8 cellular contexts compared by ENCODE assay signal in the genomic region with DNA sequence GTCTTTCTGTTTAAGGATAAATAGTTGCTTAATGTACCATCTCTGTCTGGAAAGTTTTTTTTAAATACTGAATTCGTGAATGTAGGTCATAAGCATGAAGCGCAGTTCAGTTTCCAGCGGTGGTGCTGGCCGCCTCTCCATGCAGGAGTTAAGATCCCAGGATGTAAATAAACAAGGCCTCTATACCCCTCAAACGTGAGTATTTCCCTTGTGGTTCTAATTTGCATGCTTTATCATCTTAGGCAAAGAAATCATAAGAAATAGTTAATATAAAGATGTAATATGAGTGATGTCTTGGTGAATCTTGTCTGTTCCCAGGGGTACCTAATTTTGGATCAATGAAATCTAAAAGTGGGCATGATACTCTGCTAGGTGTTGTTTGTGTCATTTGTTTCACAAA. TPM values are rescaled to one million over a fixed set of nuclear protein-coding genes. Genes with fewer than 3 reads are reported as not detected.
DNase-seq lines count a peak whose midpoint lies in the region; ATAC-seq, FAIRE-seq and TF ChIP-seq lines count a peak whose summit lies in the region.
"Had no signal": no experiment of that assay in that cellular context is flagged by ENCODE, and none has a peak within 500 bp of the region (broad histone marks: within the 10 kb centered on the region; RNA-seq: fewer than 3 reads in every experiment).

No MANE protein-coding gene starts in this region.

- TF ChIP-seq CTCF in Loucy (conservative IDR thresholded peaks at IDR 0.05; ENCODE audit: low read length) (no peak), K562 (IDR thresholded peaks at IDR 0.05 in 2 of 3, conservative IDR thresholded peaks at IDR 0.05 in 1 of 3; ENCODE audit: insufficient read depth in 2 of 3, low read depth in 1 of 3, low read length in 3 of 3) (no peak), natural killer cell (IDR thresholded peaks at IDR 0.05) (no peak), Peyer's patch (IDR thresholded peaks at IDR 0.05) (no peak)

- H3K9ac ChIP-seq in ES-I3 (ENCODE audit: low read depth, low read length) = peak overlapping the region; percentile 96; the same call in 1 of the 2 replicates
- peak overlapping the region; percentile 94 for H3K9ac ChIP-seq in Loucy (ENCODE audit: low read depth, low read length, poor library complexity, severe bottlenecking)
- H3K9ac ChIP-seq in K562 (ENCODE audit: insufficient read depth in 1 of 2, low read depth in 2 of 2, low read length in 2 of 2) = peak overlapping the region; percentile 57 to 96; a peak in 3 of 4 replicates

- H3K4me3 Mint-ChIP-seq in natural killer cell = peak overlapping the region; percentile 98

- peaks cover 27% of the 10 kb centered on the region for H4K20me1 ChIP-seq in Loucy (ENCODE audit: insufficient read depth, low read length, poor library complexity, severe bottlenecking)
- H4K20me1 ChIP-seq in K562 (replicated peaks; ENCODE audit: control insufficient read depth, insufficient read depth, low read length) = no peaks in the 10 kb centered on the region

- H3K27me3 Mint-ChIP-seq in natural killer cell (ENCODE audit: low read depth in 2 of 2) = no peaks in the 10 kb centered on the region

- H3K79me2 ChIP-seq in Loucy (ENCODE audit: insufficient read depth, low read length) (peaks cover 94% of the 10 kb centered on the region), K562 (ENCODE audit: control insufficient read depth, insufficient read depth, low read length) (peaks cover 72% of the 10 kb centered on the region)

- H3K4me1 Mint-ChIP-seq in natural killer cell = peaks cover 39 to 42% of the 10 kb centered on the region in 2 donors

- no peaks in the 10 kb centered on the region for H3K9me1 ChIP-seq in K562 (ENCODE audit: control insufficient read depth, insufficient read depth, low read length)

- no peak for TF ChIP-seq POLR2A in K562 (conservative IDR thresholded peaks at IDR 0.05)
- no peak for TF ChIP-seq POLR2A in Peyer's patch (IDR thresholded peaks at IDR 0.05)

- DNase-seq in K562 (ENCODE audit: extremely low read depth in 1 of 4, low spot score in 3 of 4) = peak in 2 of 4 experiments; percentile 15 to 26
- no peak for DNase-seq in natural killer cell
- DNase-seq in Peyer's patch = no peak
- DNase-seq: left lung had no signal

- TF ChIP-seq RAD21 in K562 (CRISPR knock-in tag; conservative IDR thresholded peaks at IDR 0.05 in 1 of 2, IDR thresholded peaks at IDR 0.05 in 1 of 2) = no peak

- H3K27me3 ChIP-seq in Loucy (ENCODE audit: insufficient read depth, low read length, poor library complexity, severe bottlenecking) = no peaks in the 10 kb centered on the region
- no peaks in the 10 kb centered on the region for H3K27me3 ChIP-seq in K562 (ENCODE audit: control insufficient read depth in 2 of 2, insufficient read depth in 2 of 2, low read length in 2 of 2)
- no peaks in the 10 kb centered on the region for H3K27me3 ChIP-seq in Peyer's patch
- H3K27me3 ChIP-seq: left lung had no signal

- no peak for FAIRE-seq in K562 (lab: Jason Lieb, UNC)

- H3K36me3 ChIP-seq in ES-I3 (ENCODE audit: insufficient read depth, low read length) (peaks cover 6% of the 10 kb centered on the region; the same call in 1 of the 2 replicates), Loucy (ENCODE audit: insufficient read depth, low read length) (peaks cover 28% of the 10 kb centered on the region), K562 (ENCODE audit: control insufficient read depth, insufficient read depth, low read length) (peaks cover 34% of the 10 kb centered on the region), Peyer's patch (no peaks in the 10 kb centered on the region)
- H3K36me3 ChIP-seq: left lung had no signal

- intact Hi-C loops in K562 (cut with micrococcal nuclease) (loop anchor here (5.0 kb wide), 1 partner anchor 84 kb away; a partner anchor contains a TSS), natural killer cell (cut with micrococcal nuclease) (no loop called here)

- H3K4me2 ChIP-seq in Loucy (ENCODE audit: low read depth, low read length, poor library complexity, severe bottlenecking) (peak overlapping the region; percentile 84), K562 (ENCODE audit: insufficient read depth, low read length) (peak overlapping the region; percentile 92)

- in situ Hi-C loops in K562 (cut with MboI) = no loop called here

- BruUV-seq in K562 (replicated peaks; lab: Mats Ljungman, UMichigan) = no TSS peak

- H3K9me3 ChIP-seq in ES-I3 (ENCODE audit: control insufficient read depth, insufficient read depth, low read length) = no peaks in the 10 kb centered on the region
- no peaks in the 10 kb centered on the region for H3K9me3 ChIP-seq in Loucy (ENCODE audit: insufficient read depth, low read depth, low read length)
- H3K9me3 ChIP-seq in K562 (replicated peaks; ENCODE audit: control insufficient read depth, insufficient read depth, low read depth, low read length) = no peaks in the 10 kb centered on the region
- no peaks in the 10 kb centered on the region for H3K9me3 ChIP-seq in Peyer's patch
- H3K9me3 ChIP-seq: left lung had no signal

- no peak overlapping the region for H2AFZ ChIP-seq in Loucy (ENCODE audit: low read length)
- no peak overlapping the region for H2AFZ ChIP-seq in K562 (ENCODE audit: low read depth, low read length)

- H3K36me3 Mint-ChIP-seq in natural killer cell = no peaks in the 10 kb centered on the region

- H3K9me3 Mint-ChIP-seq in natural killer cell = no peaks in the 10 kb centered on the region

- ATAC-seq in K562 (no peak), natural killer cell (no peak), HG03442 (IDR thresholded peaks at IDR 0.05; ENCODE audit: unreplicated experiment) (no peak), HG03565 (IDR thresholded peaks at IDR 0.05; ENCODE audit: unreplicated experiment) (no peak)
- ATAC-seq: left lung had no signal

- POLR2A ChIA-PET in K562 (lab: Yijun Ruan, JAX) = interaction anchor here (0.8 to 4.5 kb wide), 9 partner anchors 9 to 580 kb away, joined by 3 to 18 read pairs (median 4); no protein-coding TSS in a partner anchor

- 3% methylated on average over 5 of the region's 5 CpGs for WGBS in K562 (ENCODE audit: insufficient coverage, low coverage, missing lambda C conversion rate)

- H3K27ac Mint-ChIP-seq in natural killer cell = peak overlapping the region in 1 of 2 donors; percentile 99

- CTCF ChIA-PET in K562 (lab: Yijun Ruan, JAX; ENCODE audit: low intra/inter-chr PET ratio) = no interaction called here

- peaks cover 9% of the 10 kb centered on the region; the same call in 1 of the 2 replicates for H3F3A ChIP-seq in Loucy (ENCODE audit: low read depth)

- no peaks in the 10 kb centered on the region for H3K9me2 ChIP-seq in Loucy (replicated peaks; ENCODE audit: low read depth, low read length)

- TF ChIP-seq EP300 in K562 (IDR thresholded peaks at IDR 0.05; ENCODE audit: low read length) = no peak

- peak overlapping the region; percentile 84 for H3K4me3 ChIP-seq in Loucy (ENCODE audit: low read length, poor library complexity, severe bottlenecking)
- H3K4me3 ChIP-seq in K562 = peak overlapping the region; percentile 61
- no peak overlapping the region for H3K4me3 ChIP-seq in Peyer's patch

- H3K4me1 ChIP-seq in ES-I3 (ENCODE audit: insufficient read depth, low read length) (peaks cover 11% of the 10 kb centered on the region), Loucy (ENCODE audit: insufficient read depth, low read length, poor library complexity, severe bottlenecking) (peaks cover 74% of the 10 kb centered on the region), K562 (replicated peaks in 1 of 2; ENCODE audit: control insufficient read depth in 2 of 2, insufficient read depth in 2 of 2, low read length in 2 of 2) (peaks cover 10 to 18% of the 10 kb centered on the region in 2 experiments; a peak in 3 of 5 replicates), Peyer's patch (peaks cover 0 to 32% (median 0%) of the 10 kb centered on the region in 4 donors)

- H3K27ac ChIP-seq in K562 (ENCODE audit: extremely low read depth, low read depth, low read length) = no peak overlapping the region; the same call in 2 of the 3 replicates
- H3K27ac ChIP-seq in Peyer's patch = peak overlapping the region in 1 of 4 donors; percentile 7
- H3K27ac ChIP-seq: left lung had no signal

RNA-seq across cellular contexts. Expression of a gene that starts 1.5 kb away (rescaled TPM):
- 68.9 and 113 TPM in 2 replicates for total RNA-seq in K562 (2011; cell fraction: chromatin; rRNA removed; ENCODE audit: low replicate concordance)
- total RNA-seq in K562 (2011; cell fraction: nucleolus; rRNA removed) = 48.7 and 60.1 TPM in 2 replicates
- total RNA-seq in K562 (2011; cell fraction: nucleoplasm; rRNA removed) = 79.1 and 126 TPM in 2 replicates
- total RNA-seq in K562 (2014; rRNA removed) (68.1 and 71.1 TPM in 2 replicates), K562 (2014; rRNA removed; fragmentation: Illumina TruSeq; extraction: Trizol) (90.9 and 113 TPM in 2 replicates), K562 (2015; rRNA removed; fragmentation: Illumina TruSeq; extraction: Trizol) (66.7 and 70.4 TPM in 2 replicates), K562 (2021) (57.0 and 65.2 TPM in 2 replicates), natural killer cell (1 to 10 TPM; 3.4 to 6.5 (median 5.5) TPM), Peyer's patch (1 to 10 TPM in 3 of 4 donors, under 1 TPM in 1; 0.54 to 5.0 (median 2.6) TPM)
- polyA plus RNA-seq in K562 (2011; rRNA removed) (74.9 and 85.7 TPM in 2 replicates), K562 (2014; fragmentation: Illumina TruSeq; extraction: Trizol) (79.2 and 83.3 TPM in 2 replicates), K562 (2014; fragmentation: Nextera tagmentation; extraction: Ambion mirVana) (10 to 100 TPM; 89.3 to 97.9 TPM), K562 (2014; rRNA removed) (72.0 and 82.2 TPM in 2 replicates)
- 15.8 and 23.4 TPM in 2 replicates for polyA plus RNA-seq in K562 (2011; cell fraction: cytosol; rRNA removed)
- 45.5 and 71.8 TPM in 2 replicates for polyA plus RNA-seq in K562 (2011; cell fraction: nucleus; rRNA removed)
- polyA plus RNA-seq in K562 (2012) = 57.1 and 60.2 TPM in 2 replicates
- 79.0 and 99.1 TPM in 2 replicates for polyA minus RNA-seq in K562 (2011; rRNA and poly(A)+ RNA removed)
- polyA minus RNA-seq in K562 (2011; cell fraction: cytosol; rRNA and poly(A)+ RNA removed) = 29.9 and 36.9 TPM in 2 replicates
- 63.4 and 97.6 TPM in 2 replicates for polyA minus RNA-seq in K562 (2011; cell fraction: nucleus; rRNA and poly(A)+ RNA removed)

RNA-seq across cellular contexts. Expression of a gene that starts 1.6 kb away (rescaled TPM):
- total RNA-seq in K562 (2011; cell fraction: chromatin; rRNA removed; ENCODE audit: low replicate concordance) = 33.8 and 79.6 TPM in 2 replicates
- total RNA-seq in K562 (2011; cell fraction: nucleolus; rRNA removed) = 12.7 and 20.7 TPM in 2 replicates
- total RNA-seq in K562 (2011; cell fraction: nucleoplasm; rRNA removed) = 26.4 and 52.7 TPM in 2 replicates
- total RNA-seq in K562 (2014; rRNA removed) (7.9 and 12.3 TPM in 2 replicates), K562 (2014; rRNA removed; fragmentation: Illumina TruSeq; extraction: Trizol) (25.6 and 27.9 TPM in 2 replicates), K562 (2015; rRNA removed; fragmentation: Illumina TruSeq; extraction: Trizol) (17.2 and 19.8 TPM in 2 replicates), K562 (2021) (19.3 and 22.5 TPM in 2 replicates), natural killer cell (10 to 100 TPM in 2 of 3 donors, 1 to 10 TPM in 1; 9.1 to 11.3 (median 10.6) TPM), Peyer's patch (10 to 100 TPM in 1 of 4 donors, 1 to 10 TPM in 3; 7.9 to 12.4 (median 9.0) TPM)
- polyA plus RNA-seq in K562 (2011; rRNA removed) (26.6 and 28.2 TPM in 2 replicates), K562 (2014; fragmentation: Illumina TruSeq; extraction: Trizol) (19.8 and 22.1 TPM in 2 replicates), K562 (2014; fragmentation: Nextera tagmentation; extraction: Ambion mirVana) (10 to 100 TPM; 27.1 to 32.8 TPM), K562 (2014; rRNA removed) (17.0 and 18.5 TPM in 2 replicates)
- polyA plus RNA-seq in K562 (2011; cell fraction: cytosol; rRNA removed) = 5.1 and 17.4 TPM in 2 replicates
- 13.5 and 24.2 TPM in 2 replicates for polyA plus RNA-seq in K562 (2011; cell fraction: nucleus; rRNA removed)
- polyA plus RNA-seq in K562 (2012) = 16.2 and 17.7 TPM in 2 replicates
- 28.0 and 34.2 TPM in 2 replicates for polyA minus RNA-seq in K562 (2011; rRNA and poly(A)+ RNA removed)
- polyA minus RNA-seq in K562 (2011; cell fraction: cytosol; rRNA and poly(A)+ RNA removed) = 7.4 and 9.9 TPM in 2 replicates
- polyA minus RNA-seq in K562 (2011; cell fraction: nucleus; rRNA and poly(A)+ RNA removed) = 10.9 and 27.9 TPM in 2 replicates

Comparison
In these comparisons a context has a peak if more than half of its experiments do, and no peak if none do; other contexts are left out.
1. H3K4me3 ChIP-seq: peak in Loucy (single experiment) and K562 (single experiment); none in Peyer's patch (0 of 4).
2. RNA of a gene that starts 1.5 kb away (total RNA-seq): 48.7 to 126 TPM in K562; 3.4 to 6.5 TPM in natural killer cell and 0.54 to 5.0 TPM in Peyer's patch; every median in the first group is over 4 times any median in the second.
3. Peak in every context shown above with its lines, with median percentiles within 50 percentile points of each other: H3K9ac ChIP-seq.